In the genomic region with DNA sequence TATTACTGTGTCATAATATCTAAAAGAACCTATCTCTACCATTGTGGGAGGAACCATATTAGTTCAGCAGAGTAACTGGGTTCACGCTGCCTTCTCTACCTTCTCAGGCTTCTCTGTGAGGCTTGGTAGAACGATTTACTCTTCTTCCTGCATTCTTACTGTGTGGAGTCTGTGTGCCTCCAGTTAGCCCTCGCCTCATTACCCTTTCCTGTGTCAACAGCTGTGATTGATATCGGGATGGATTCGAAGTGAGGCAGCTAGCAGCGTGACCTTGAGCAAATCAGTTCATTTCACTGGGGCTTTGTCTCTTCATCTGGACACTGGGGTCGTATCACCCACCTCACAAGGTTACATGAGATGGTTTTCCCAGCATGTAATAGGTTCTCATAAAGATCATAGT, we compare ENCODE assay signal across 18 cellular contexts. TPM values are rescaled to one million over a fixed set of nuclear protein-coding genes. Genes with fewer than 3 reads are reported as not detected.
A peak's percentile ranks its signal among the peaks of the same experiment; 100 is the strongest.
DNase-seq lines count a peak whose midpoint lies in the region; ATAC-seq, FAIRE-seq and TF ChIP-seq lines count a peak whose summit lies in the region.
"Had no signal": no experiment of that assay in that cellular context is flagged by ENCODE, and none has a peak within 500 bp of the region (broad histone marks: within the 10 kb centered on the region; RNA-seq: fewer than 3 reads in every experiment).

No MANE protein-coding gene starts in this region.

- peaks cover 3% of the 10 kb centered on the region for H3K79me2 ChIP-seq in astrocyte (ENCODE audit: insufficient read depth, low read length)

- H3K4me3 Mint-ChIP-seq in astrocyte (ENCODE audit: unreplicated experiment) (no peak overlapping the region), nephron progenitor cell (peak overlapping the region; percentile 17)
- no peak overlapping the region for H3K4me3 Mint-ChIP-seq in stimulated activated naive B cell treated with anti-CD40 and anti-IgM and Interleukin-4, amounts not matched to agents 10 μg/mL and 1 μg/mL and 100 μg/mL, for 72 hours
- H3K4me3 Mint-ChIP-seq: CD4-positive, CD25-positive, alpha-beta regulatory T cell; CD8-positive, alpha-beta memory T cell; H9; IgD-negative memory B cell had no signal

- H2AFZ ChIP-seq in astrocyte (ENCODE audit: low read depth, low read length) = no peak overlapping the region

- H3K4me2 ChIP-seq in astrocyte (ENCODE audit: low read length) = no peak overlapping the region

- H3K36me3 ChIP-seq in astrocyte (ENCODE audit: insufficient read depth, low read length) = no peaks in the 10 kb centered on the region
- H3K36me3 ChIP-seq: BE2C had no signal

- no peaks in the 10 kb centered on the region for H4K20me1 ChIP-seq in astrocyte (ENCODE audit: insufficient read depth, low read length)

- H3K9me3 ChIP-seq in astrocyte (ENCODE audit: insufficient read depth, low read depth, low read length) = no peaks in the 10 kb centered on the region
- H3K9me3 ChIP-seq: BE2C had no signal

- H3K27me3 ChIP-seq in astrocyte (ENCODE audit: insufficient read depth, low read length) = peaks cover 2% of the 10 kb centered on the region
- H3K27me3 ChIP-seq: BE2C had no signal

- H3K4me1 ChIP-seq in astrocyte (ENCODE audit: insufficient read depth, low read length) = no peaks in the 10 kb centered on the region
- H3K4me1 ChIP-seq: BE2C had no signal

- H3K36me3 Mint-ChIP-seq in astrocyte (ENCODE audit: low read depth, unreplicated experiment) (no peaks in the 10 kb centered on the region), nephron progenitor cell (ENCODE audit: low read depth) (no peaks in the 10 kb centered on the region)
- H3K36me3 Mint-ChIP-seq in stimulated activated naive B cell treated with anti-CD40 and anti-IgM and Interleukin-4, amounts not matched to agents 10 μg/mL and 1 μg/mL and 100 μg/mL, for 72 hours = no peaks in the 10 kb centered on the region
- H3K36me3 Mint-ChIP-seq: CD4-positive, CD25-positive, alpha-beta regulatory T cell; IgD-negative memory B cell had no signal

- peak; percentile 52 for DNase-seq in NCI-H2171 treated with DMSO at 0.1 percent for 48 hours (lab: John Stamatoyannopoulos, UW)
- peak; percentile 53 for DNase-seq in astrocyte (ENCODE audit: low read depth)
- peak; percentile 28 for DNase-seq in nephron progenitor cell
- peak; percentile 42 for DNase-seq in retina
- DNase-seq in dermis blood vessel endothelial cell = no peak
- DNase-seq in stimulated activated naive B cell treated with anti-CD40 and anti-IgM and Interleukin-4, amounts not matched to agents 10 μg/mL and 1 μg/mL and 100 μg/mL, for 72 hours = no peak
- DNase-seq: BE2C; C1 segment of cervical spinal cord; CD4-positive, CD25-positive, alpha-beta regulatory T cell; CD8-positive, alpha-beta memory T cell; COR-L47; GDM1; H9 had no signal

- no peak overlapping the region for H3K27ac ChIP-seq in astrocyte (ENCODE audit: low read depth, low read length)

- peaks cover 3% of the 10 kb centered on the region for H3K9me3 Mint-ChIP-seq in astrocyte (ENCODE audit: unreplicated experiment)
- H3K9me3 Mint-ChIP-seq in nephron progenitor cell = no peaks in the 10 kb centered on the region
- H3K9me3 Mint-ChIP-seq in stimulated activated naive B cell treated with anti-CD40 and anti-IgM and Interleukin-4, amounts not matched to agents 10 μg/mL and 1 μg/mL and 100 μg/mL, for 72 hours = no peaks in the 10 kb centered on the region
- H3K9me3 Mint-ChIP-seq: CD4-positive, CD25-positive, alpha-beta regulatory T cell; CD8-positive, alpha-beta memory T cell; H9; IgD-negative memory B cell had no signal

- H3K4me1 Mint-ChIP-seq in astrocyte (ENCODE audit: low read depth, unreplicated experiment) (no peaks in the 10 kb centered on the region), nephron progenitor cell (peaks cover 35% of the 10 kb centered on the region)
- H3K4me1 Mint-ChIP-seq in stimulated activated naive B cell treated with anti-CD40 and anti-IgM and Interleukin-4, amounts not matched to agents 10 μg/mL and 1 μg/mL and 100 μg/mL, for 72 hours = peaks cover 0 to 2% of the 10 kb centered on the region in 2 donors

- no peak overlapping the region for H3K9ac ChIP-seq in astrocyte (ENCODE audit: low read length)

- ATAC-seq in GM21619 (IDR thresholded peaks at IDR 0.05; ENCODE audit: unreplicated experiment) = no peak
- ATAC-seq in stimulated activated naive B cell treated with anti-CD40 and anti-IgM and Interleukin-4, amounts not matched to agents 10 μg/mL and 1 μg/mL and 100 μg/mL, for 72 hours (replicated peaks) = no peak
- ATAC-seq: HepG2 had no signal

- TF ChIP-seq CTCF in astrocyte (IDR thresholded peaks at IDR 0.05; ENCODE audit: insufficient read depth, low read depth, low read length) (no peak), nephron progenitor cell (IDR thresholded peaks at IDR 0.05) (no peak)

- no peak for FAIRE-seq in astrocyte (lab: Jason Lieb, UNC)
- FAIRE-seq: A204.1, H1, HepG2 had no signal

- H3K27me3 Mint-ChIP-seq in astrocyte (ENCODE audit: low read depth, unreplicated experiment) (peaks cover 7% of the 10 kb centered on the region), nephron progenitor cell (ENCODE audit: low read depth, poor library complexity) (peaks cover 17% of the 10 kb centered on the region)
- peaks cover 41 to 43% of the 10 kb centered on the region in 2 donors for H3K27me3 Mint-ChIP-seq in stimulated activated naive B cell treated with anti-CD40 and anti-IgM and Interleukin-4, amounts not matched to agents 10 μg/mL and 1 μg/mL and 100 μg/mL, for 72 hours

- H3K4me3 ChIP-seq in astrocyte (ENCODE audit: insufficient read depth, low read depth, low read length) = no peak overlapping the region

- H3K27ac Mint-ChIP-seq in astrocyte (ENCODE audit: unreplicated experiment) (no peak overlapping the region), nephron progenitor cell (no peak overlapping the region)
- H3K27ac Mint-ChIP-seq in stimulated activated naive B cell treated with anti-CD40 and anti-IgM and Interleukin-4, amounts not matched to agents 10 μg/mL and 1 μg/mL and 100 μg/mL, for 72 hours = no peak overlapping the region
- H3K27ac Mint-ChIP-seq: CD4-positive, CD25-positive, alpha-beta regulatory T cell; CD8-positive, alpha-beta memory T cell; H9; IgD-negative memory B cell had no signal

RNA-seq across cellular contexts. Expression of a gene that starts 4.6 kb away (rescaled TPM):
- total RNA-seq in astrocyte (11.0 and 11.6 TPM in 2 replicates), dermis blood vessel endothelial cell (41.2 and 44.7 TPM in 2 replicates)

Comparison
In these comparisons a context has a peak if more than half of its experiments do, and no peak if none do; other contexts are left out.
1. DNase-seq: peak in NCI-H2171 treated with DMSO at 0.1 percent for 48 hours (single experiment), astrocyte (single experiment), nephron progenitor cell (single experiment) and retina (single experiment); none in dermis blood vessel endothelial cell (single experiment) and stimulated activated naive B cell treated with anti-CD40 and anti-IgM and Interleukin-4, amounts not matched to agents 10 μg/mL and 1 μg/mL and 100 μg/mL, for 72 hours (single experiment).